Comparison of ENCODE assay signal across 19 cellular contexts in genomic region chr4:612052-612748, GRCh38. TPM values are rescaled to one million over a fixed set of nuclear protein-coding genes. Genes with fewer than 3 reads are reported as not detected.
DNase-seq lines count a peak whose midpoint lies in the region; ATAC-seq and TF ChIP-seq lines count a peak whose summit lies in the region.
"Had no signal": no experiment of that assay in that cellular context is flagged by ENCODE, and none has a peak within 500 bp of the region (broad histone marks: within the 10 kb centered on the region; RNA-seq: fewer than 3 reads in every experiment).

No MANE protein-coding gene starts in this region.

- no peak overlapping the region for H2BK15ac ChIP-seq in neuronal stem cell (ENCODE audit: low read length)

- DNase-seq in left ventricle myocardium inferior (peak; percentile 6), right atrium auricular region (ENCODE audit: low spot score) (no peak), dorsolateral prefrontal cortex (peak in 6 of 10 donors; percentile 1 to 33 (median 25)), neuronal stem cell (ENCODE audit: low spot score) (no peak), aorta (peak; percentile 33 to 61), AML-193 (lab: John Stamatoyannopoulos, UW) (no peak), NCI-H524 treated with DMSO at 0.1 percent for 48 hours (lab: John Stamatoyannopoulos, UW) (no peak), left colon (no peak)
- DNase-seq: DMS 273 treated with DMSO at 0.1 percent for 48 hours, HCEC 1CT, IMR-90, NCI-H1417 treated with DMSO at 0.1 percent for 48 hours, NCI-H187 treated with DMSO at 0.1 percent for 48 hours, NCI-H2227 treated with DMSO at 0.1 percent for 48 hours, NCI-H510A treated with DMSO at 0.1 percent for 48 hours, PC-9, SJCRH30 had no signal

- no peaks in the 10 kb centered on the region for H3K79me1 ChIP-seq in neuronal stem cell (ENCODE audit: low read depth, low read length)

- WGBS in neuronal stem cell (ENCODE audit: extremely low coverage in 2 of 2, insufficient read length in 2 of 2, insufficient replicate concordance in 1 of 2), 2 donors = no CpG with 5 or more reads among the region's 22 CpGs
- 79 to 82% methylated on average over 21 to 22 of the region's 22 CpGs for WGBS in aorta, 2 donors

- intact Hi-C loops in left ventricle myocardium inferior (cut with micrococcal nuclease) = no loop called here
- intact Hi-C loops in dorsolateral prefrontal cortex (cut with DNase I) = no loop called here
- intact Hi-C loops in aorta (cut with DNase I) = no loop called here
- intact Hi-C loops in left colon (cut with DNase I, micrococcal nuclease) = no loop called here

- peak overlapping the region; percentile 56 for H3K14ac ChIP-seq in neuronal stem cell (ENCODE audit: low read length)

- H3K9me3 ChIP-seq in left ventricle myocardium inferior (replicated peaks) (peaks cover 11% of the 10 kb centered on the region), right atrium auricular region (peaks cover 0 to 7% of the 10 kb centered on the region in 2 donors), neuronal stem cell (replicated peaks in 1 of 2; ENCODE audit: control insufficient read depth in 2 of 2, insufficient read depth in 1 of 2, low read depth in 1 of 2, low read length in 2 of 2) (peaks cover 0 to 7% of the 10 kb centered on the region in 2 donors), aorta (ENCODE audit: control insufficient read depth, low read length) (peaks cover 5% of the 10 kb centered on the region)
- H3K9me3 ChIP-seq: SJCRH30 had no signal

- TF ChIP-seq CTCF in left ventricle myocardium inferior (IDR thresholded peaks at IDR 0.05; ENCODE audit: borderline replicate concordance) (no peak), right atrium auricular region (IDR thresholded peaks at IDR 0.05) (no peak), dorsolateral prefrontal cortex (IDR thresholded peaks at IDR 0.05 in 54 of 56, conservative IDR thresholded peaks at IDR 0.05 in 2 of 56; ENCODE audit: low read depth in 1 of 56, partially characterized antibody in 56 of 56) (no peak)

- peak overlapping the region; percentile 51 for H3K18ac ChIP-seq in neuronal stem cell (ENCODE audit: low read length)

- H3K36me3 ChIP-seq in left ventricle myocardium inferior = no peaks in the 10 kb centered on the region
- H3K36me3 ChIP-seq in right atrium auricular region = no peaks in the 10 kb centered on the region
- no peaks in the 10 kb centered on the region for H3K36me3 ChIP-seq in neuronal stem cell (replicated peaks in 1 of 2; ENCODE audit: control insufficient read depth in 2 of 2, insufficient read depth in 2 of 2, low read length in 2 of 2)
- no peaks in the 10 kb centered on the region for H3K36me3 ChIP-seq in aorta (ENCODE audit: control insufficient read depth in 1 of 2, insufficient read depth in 2 of 2, low read length in 1 of 2)
- H3K36me3 ChIP-seq: SJCRH30 had no signal

- ATAC-seq in aorta (ENCODE audit: low FRiP score) (no peak), left colon (no peak)

- peak overlapping the region; percentile 45 for H2BK5ac ChIP-seq in neuronal stem cell (ENCODE audit: low read length)

- no peak overlapping the region for H3K4ac ChIP-seq in neuronal stem cell (ENCODE audit: low read length)

- no peak overlapping the region for H3K4me2 ChIP-seq in neuronal stem cell (ENCODE audit: insufficient read depth, low read length, poor library complexity, severe bottlenecking)
- H3K4me2 ChIP-seq: PC-9 had no signal

- peaks cover 72% of the 10 kb centered on the region for H3K27me3 ChIP-seq in left ventricle myocardium inferior (ENCODE audit: low read depth)
- H3K27me3 ChIP-seq in right atrium auricular region = no peaks in the 10 kb centered on the region
- H3K27me3 ChIP-seq in dorsolateral prefrontal cortex = no peaks in the 10 kb centered on the region
- H3K27me3 ChIP-seq in neuronal stem cell (ENCODE audit: control insufficient read depth in 3 of 3, insufficient read depth in 3 of 3, low read depth in 1 of 3, low read length in 3 of 3) = peaks cover 0 to 6% (median 0%) of the 10 kb centered on the region in 3 experiments
- H3K27me3 ChIP-seq in aorta (ENCODE audit: control insufficient read depth in 1 of 2, insufficient read depth in 2 of 2, low read length in 1 of 2) = no peaks in the 10 kb centered on the region
- H3K27me3 ChIP-seq: SJCRH30 had no signal

- H3K27ac ChIP-seq in left ventricle myocardium inferior (replicated peaks) (no peak overlapping the region), right atrium auricular region (no peak overlapping the region), dorsolateral prefrontal cortex (no peak overlapping the region), neuronal stem cell (replicated peaks; ENCODE audit: low read length) (no peak overlapping the region), aorta (ENCODE audit: low read depth in 1 of 2, low read length in 2 of 2) (no peak overlapping the region)
- H3K27ac ChIP-seq: PC-9, RWPE1, SJCRH30 had no signal

- no peak overlapping the region for H2BK120ac ChIP-seq in neuronal stem cell (ENCODE audit: low read depth, low read length)

- peak overlapping the region; percentile 11 for H2AK5ac ChIP-seq in neuronal stem cell (ENCODE audit: low read depth, low read length)

- no peak overlapping the region for H4K91ac ChIP-seq in neuronal stem cell (ENCODE audit: low read depth, low read length, poor library complexity)

- H4K8ac ChIP-seq in neuronal stem cell (ENCODE audit: low read depth, low read length) = no peak overlapping the region

- no peak overlapping the region for H3K9ac ChIP-seq in neuronal stem cell (ENCODE audit: low read depth, low read length, poor library complexity)

- no peak overlapping the region for H3K23ac ChIP-seq in neuronal stem cell (ENCODE audit: low read depth, low read length, poor library complexity)

- H3K4me1 ChIP-seq in left ventricle myocardium inferior (no peaks in the 10 kb centered on the region), right atrium auricular region (no peaks in the 10 kb centered on the region), neuronal stem cell (ENCODE audit: control insufficient read depth in 2 of 2, insufficient read depth in 1 of 2, low read depth in 1 of 2, low read length in 2 of 2) (no peaks in the 10 kb centered on the region), aorta (ENCODE audit: control insufficient read depth in 1 of 2, insufficient read depth in 2 of 2, low read length in 2 of 2) (no peaks in the 10 kb centered on the region)

- no peak overlapping the region for H2BK12ac ChIP-seq in neuronal stem cell (ENCODE audit: low read length)

- H2AFZ ChIP-seq in neuronal stem cell (ENCODE audit: low read length) = no peak overlapping the region
- H2AFZ ChIP-seq: PC-9 had no signal

- no peak overlapping the region for H3K4me3 ChIP-seq in left ventricle myocardium inferior
- H3K4me3 ChIP-seq in right atrium auricular region = no peak overlapping the region
- no peak overlapping the region for H3K4me3 ChIP-seq in dorsolateral prefrontal cortex
- H3K4me3 ChIP-seq in neuronal stem cell (ENCODE audit: low read length in 2 of 2) = no peak overlapping the region
- H3K4me3 ChIP-seq in aorta (ENCODE audit: low read length in 2 of 2) = no peak overlapping the region
- H3K4me3 ChIP-seq: PC-9, SJCRH30 had no signal

RNA-seq across cellular contexts. Expression of gene PDE6B, which starts 13.2 kb away (rescaled TPM):
- total RNA-seq in left ventricle myocardium inferior (2.7 TPM), right atrium auricular region (1 to 10 TPM; 2.3 to 4.6 TPM), dorsolateral prefrontal cortex (10 to 100 TPM in 116 of 120 experiments, 1 to 10 TPM in 4; 6.4 to 96.3 (median 26.0) TPM), aorta (1 to 10 TPM; 1.9 to 2.4 TPM), left colon (1 to 10 TPM; 1.3 to 1.4 TPM)
- polyA plus RNA-seq in neuronal stem cell (2013, experiment 1 of 2) = 9.5 TPM
- 9.3 TPM for polyA plus RNA-seq in neuronal stem cell (2013, experiment 2 of 2)
- 1 to 10 TPM; 1.1 to 4.0 TPM for polyA plus RNA-seq in aorta
- total RNA-seq: M059J, SJCRH30 had no signal
- polyA plus RNA-seq: IMR-90 had no signal

RNA-seq across cellular contexts. Expression of gene TMEM271, which starts 36.1 kb away (rescaled TPM):
- not detected for total RNA-seq in left ventricle myocardium inferior
- total RNA-seq in right atrium auricular region = not detected
- 10 to 100 TPM in 119 of 120 experiments, 1 to 10 TPM in 1; 8.4 to 36.5 (median 24.2) TPM for total RNA-seq in dorsolateral prefrontal cortex
- not detected for polyA plus RNA-seq in neuronal stem cell (2013, experiment 1 of 2)
- not detected for polyA plus RNA-seq in neuronal stem cell (2013, experiment 2 of 2)
- total RNA-seq in aorta = not detected
- not detected for polyA plus RNA-seq in aorta
- not detected for total RNA-seq in left colon
- total RNA-seq: IMR-90, M059J, PC-9 had no signal
- polyA plus RNA-seq: IMR-90 had no signal

Comparison
In these comparisons a context has a peak if more than half of its experiments do, and no peak if none do; other contexts are left out.
1. DNase-seq: peak in left ventricle myocardium inferior (single experiment), dorsolateral prefrontal cortex (6 of 10) and aorta (2 of 2); none in right atrium auricular region (single experiment), neuronal stem cell (single experiment), AML-193 (0 of 2), NCI-H524 treated with DMSO at 0.1 percent for 48 hours (single experiment) and left colon (0 of 2).